Comparison of ENCODE assay signal across 8 cellular contexts in genomic region chr11:61961570-61962212, GRCh38. TPM values are rescaled to one million over a fixed set of nuclear protein-coding genes. Genes with fewer than 3 reads are reported as not detected.
A peak's percentile ranks its signal among the peaks of the same experiment; 100 is the strongest.
DNase-seq lines count a peak whose midpoint lies in the region; ATAC-seq and TF ChIP-seq lines count a peak whose summit lies in the region.

No MANE protein-coding gene starts in this region.

- no peak overlapping the region for H2AK5ac ChIP-seq in trophoblast cell (ENCODE audit: low read length)

- no peak overlapping the region for H3K4ac ChIP-seq in trophoblast cell (ENCODE audit: low read depth, low read length)

- no peaks in the 10 kb centered on the region for H3K4me1 ChIP-seq in trophoblast cell (ENCODE audit: control insufficient read depth in 1 of 2, insufficient read depth in 2 of 2, low read length in 2 of 2)

- intact Hi-C loops in CD14-positive monocyte (cut with micrococcal nuclease), result loop anchor here in 1 of 2 donors (2.0 to 5.0 kb wide), 2 partner anchors 63 to 121 kb away; no protein-coding TSS in a partner anchor

- H3K36me3 Mint-ChIP-seq in CD14-positive monocyte (peaks cover 80 to 94% of the 10 kb centered on the region in 2 donors), T-cell (peaks cover 31% of the 10 kb centered on the region)

- H3K36me3 ChIP-seq in trophoblast cell (ENCODE audit: control insufficient read depth in 1 of 2, insufficient read depth in 2 of 2, low read length in 2 of 2), result peaks cover 16 to 24% of the 10 kb centered on the region in 2 experiments

- no peak overlapping the region for H2AFZ ChIP-seq in trophoblast cell (ENCODE audit: insufficient read depth, low read length, poor library complexity)

- H3K9me3 Mint-ChIP-seq in CD14-positive monocyte (peaks cover 0 to 16% (median 8%) of the 10 kb centered on the region in 7 donors), T-cell (no peaks in the 10 kb centered on the region)

- no peak overlapping the region for H4K91ac ChIP-seq in trophoblast cell (ENCODE audit: low read depth, low read length)

- no peaks in the 10 kb centered on the region for H3K27me3 ChIP-seq in trophoblast cell (ENCODE audit: insufficient read depth, low read length)

- no CpG with 5 or more reads among the region's 8 CpGs for WGBS in trophoblast cell (ENCODE audit: extremely low coverage, insufficient coverage, insufficient read length)

- H3K4me3 Mint-ChIP-seq in CD14-positive monocyte (peak overlapping the region in 1 of 2 donors; percentile 55), T-cell (peak overlapping the region in 1 of 3 donors; percentile 51)

- H3K27ac ChIP-seq in trophoblast cell (ENCODE audit: low read depth, low read length), result no peak overlapping the region

- H3K79me1 ChIP-seq in trophoblast cell (ENCODE audit: low read length), result peaks cover under 1% of the 10 kb centered on the region

- CTCF ChIA-PET in T-cell (lab: Charles Lee), result no interaction called here

- POLR2A ChIA-PET in T-cell (lab: Charles Lee), result interaction anchor here (0.6 to 1.3 kb wide), 2 partner anchors 10 to 11 kb away, joined by 3 to 7 read pairs; no protein-coding TSS in a partner anchor

- H3K4me1 Mint-ChIP-seq in CD14-positive monocyte (peaks cover 61% of the 10 kb centered on the region), T-cell (peaks cover 43 to 48% (median 45%) of the 10 kb centered on the region in 3 donors)

- H3K9ac ChIP-seq in trophoblast cell (ENCODE audit: low read length), result no peak overlapping the region

- DNase-seq in CD14-positive monocyte (ENCODE audit: low spot score) (no peak), T-cell (peak in 1 of 34 experiments; percentile 2), foreskin melanocyte (peak; percentile 41), trophoblast cell (peak; percentile 26 to 31), NCI-H1092 treated with DMSO at 0.1 percent for 48 hours (lab: John Stamatoyannopoulos, UW) (no peak)

- H2BK5ac ChIP-seq in trophoblast cell (ENCODE audit: low read depth, low read length, poor library complexity), result no peak overlapping the region

- peaks cover 5% of the 10 kb centered on the region for H3K9me3 ChIP-seq in trophoblast cell (ENCODE audit: insufficient read depth, low read depth, low read length)

- no peak overlapping the region for H4K12ac ChIP-seq in trophoblast cell (ENCODE audit: low read depth, low read length)

- no peak overlapping the region for H3K4me2 ChIP-seq in trophoblast cell (ENCODE audit: low read length)

- ATAC-seq in T-cell (replicated peaks in 1 of 4) (no peak), HG02798 (IDR thresholded peaks at IDR 0.05; ENCODE audit: poor library complexity, unreplicated experiment) (no peak), HG03460 (IDR thresholded peaks at IDR 0.05; ENCODE audit: unreplicated experiment) (no peak), HG03175 (IDR thresholded peaks at IDR 0.05; ENCODE audit: unreplicated experiment) (no peak)

- no peak overlapping the region for H3K23ac ChIP-seq in trophoblast cell (ENCODE audit: low read length)

- H3K14ac ChIP-seq in trophoblast cell (ENCODE audit: low read length), result no peak overlapping the region

- H4K8ac ChIP-seq in trophoblast cell (ENCODE audit: low read depth, low read length), result no peak overlapping the region

- H3K27me3 Mint-ChIP-seq in CD14-positive monocyte (ENCODE audit: low read depth in 3 of 3), result peaks cover 0 to 43% (median 0%) of the 10 kb centered on the region in 3 donors
- no peaks in the 10 kb centered on the region for H3K27me3 Mint-ChIP-seq in T-cell

- no peak overlapping the region for H2BK120ac ChIP-seq in trophoblast cell (ENCODE audit: insufficient read depth, low read length, poor library complexity)

- H3K27ac Mint-ChIP-seq in CD14-positive monocyte (peak overlapping the region; percentile 97 to 99 (median 99)), T-cell (peak overlapping the region; percentile 1 to 29)

- no peak overlapping the region for H3K4me3 ChIP-seq in trophoblast cell (ENCODE audit: low read depth, low read length)

- no peak for TF ChIP-seq CTCF in CD14-positive monocyte (IDR thresholded peaks at IDR 0.05)

- H3K18ac ChIP-seq in trophoblast cell (ENCODE audit: low read length), result no peak overlapping the region

- peaks cover 2% of the 10 kb centered on the region for H3K79me2 ChIP-seq in trophoblast cell (ENCODE audit: control insufficient read depth, insufficient read depth, low read length, poor library complexity)

- H2BK12ac ChIP-seq in trophoblast cell (ENCODE audit: low read length), result no peak overlapping the region

RNA-seq across cellular contexts. Expression of gene FTH1, which starts 5.7 kb away (rescaled TPM):
- over 10,000 TPM in 1 of 2 donors, 1,000 to 10,000 TPM in 1; 8,968 to 11,239 TPM for polyA plus RNA-seq in CD14-positive monocyte
- total RNA-seq in T-cell, result 1,000 to 10,000 TPM in 2 of 5 donors, 100 to 1,000 TPM in 3; 575 to 1,574 (median 654) TPM
- polyA plus RNA-seq in trophoblast cell (2013), result 4,036 and 4,076 TPM in 2 replicates

RNA-seq across cellular contexts. Expression of gene BEST1, which starts 11.5 kb away (rescaled TPM):
- 1 to 10 TPM; 5.9 to 7.4 TPM for polyA plus RNA-seq in CD14-positive monocyte
- under 1 TPM in 3 of 5 donors, not detected in 2; 0.07 to 0.23 (median 0.13) TPM for total RNA-seq in T-cell
- 0.93 and 1.1 TPM in 2 replicates for polyA plus RNA-seq in trophoblast cell (2013)

RNA-seq across cellular contexts. Expression of gene RAB3IL1, which starts 44.3 kb away (rescaled TPM):
- polyA plus RNA-seq in CD14-positive monocyte, result not detected
- total RNA-seq in T-cell, result under 1 TPM in 2 of 5 donors, not detected in 3; 0.12 to 0.28 TPM
- 22.0 and 24.2 TPM in 2 replicates for polyA plus RNA-seq in trophoblast cell (2013)

Comparison
In these comparisons a context has a peak if more than half of its experiments do, and no peak if none do; other contexts are left out.
1. DNase-seq: peak in foreskin melanocyte (single experiment) and trophoblast cell (2 of 2); none in CD14-positive monocyte (single experiment) and NCI-H1092 treated with DMSO at 0.1 percent for 48 hours (single experiment).